Comparison of ENCODE assay signal across 8 cellular contexts in the genomic region with DNA sequence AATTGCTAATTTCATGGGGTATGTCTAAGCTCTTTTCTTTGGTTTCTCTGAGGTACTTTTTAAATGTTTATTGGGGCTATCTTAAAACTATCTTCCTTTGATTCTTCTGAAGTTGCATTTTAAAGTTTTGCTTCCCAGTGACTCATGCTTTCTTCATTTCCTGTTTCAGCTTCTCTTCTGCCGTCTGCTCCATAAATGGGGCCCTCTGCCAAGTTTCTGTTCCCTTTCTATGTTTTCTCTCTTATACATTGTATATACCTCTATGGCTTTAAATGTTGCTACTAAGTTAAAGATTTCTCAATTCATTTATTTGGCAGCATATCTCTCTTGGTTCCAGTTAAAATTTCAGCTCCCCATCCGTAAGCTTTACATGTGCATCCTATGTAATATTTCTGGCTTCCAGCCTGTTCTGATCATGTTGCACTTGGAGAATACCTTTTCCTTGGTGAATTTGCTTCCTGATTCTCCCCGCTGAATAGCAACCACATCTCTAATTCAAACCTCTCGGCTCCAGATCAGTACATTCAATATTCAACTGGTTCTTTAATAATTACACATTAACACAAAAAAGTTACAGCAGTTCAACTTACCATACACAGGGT.
DNase-seq lines count a peak whose midpoint lies in the region; ATAC-seq and TF ChIP-seq lines count a peak whose summit lies in the region.

No MANE protein-coding gene starts in this region.

- WGBS in heart left ventricle, 4 donors: 51 to 61% (median 59%) methylated on average over 4 of the region's 4 CpGs

- H3K4me1 ChIP-seq in heart left ventricle: peaks cover 0 to 39% (median 0%) of the 10 kb centered on the region in 12 donors

- H3K36me3 ChIP-seq in heart left ventricle: no peaks in the 10 kb centered on the region

- no peaks in the 10 kb centered on the region for H3K27me3 Mint-ChIP-seq in T-helper 2 cell treated with Interferon-gamma antibody and Interleukin-4, amounts not matched to agents 5 μg/mL and 100 μg/mL, for 36 hours (ENCODE audit: low read depth)

- ATAC-seq in GM21360 (IDR thresholded peaks at IDR 0.05; ENCODE audit: unreplicated experiment) (peak; percentile 72), HG03521 (IDR thresholded peaks at IDR 0.05; ENCODE audit: unreplicated experiment) (peak; percentile 65), heart left ventricle (peak in 3 of 4 donors; percentile 56 to 66 (median 63))

- DNase-seq in EH (ENCODE audit: low read depth) (peak; percentile 83), heart left ventricle (peak in 3 of 5 donors; percentile 35 to 49 (median 47)), erythroblast (lab: John Stamatoyannopoulos, UW) (no peak), NCI-H2029 (lab: John Stamatoyannopoulos, UW) (no peak), GOT3 (lab: John Stamatoyannopoulos, UW) (no peak)
- DNase-seq in T-helper 2 cell treated with Interferon-gamma antibody and Interleukin-4, amounts not matched to agents 5 μg/mL and 100 μg/mL, for 36 hours (ENCODE audit: low spot score): peak; percentile 14

- peaks cover 41% of the 10 kb centered on the region for H3K4me1 Mint-ChIP-seq in T-helper 2 cell treated with Interferon-gamma antibody and Interleukin-4, amounts not matched to agents 5 μg/mL and 100 μg/mL, for 36 hours (ENCODE audit: low read depth)

- TF ChIP-seq POLR2A in heart left ventricle (IDR thresholded peaks at IDR 0.05): no peak
- TF ChIP-seq POLR2A in erythroblast (IDR thresholded peaks at IDR 0.05; ENCODE audit: low read length): no peak

- peak overlapping the region; percentile 63 for H3K4me3 Mint-ChIP-seq in T-helper 2 cell treated with Interferon-gamma antibody and Interleukin-4, amounts not matched to agents 5 μg/mL and 100 μg/mL, for 36 hours

- TF ChIP-seq CTCF in heart left ventricle (IDR thresholded peaks at IDR 0.05): no peak

- H3K9me3 Mint-ChIP-seq in T-helper 2 cell treated with Interferon-gamma antibody and Interleukin-4, amounts not matched to agents 5 μg/mL and 100 μg/mL, for 36 hours: no peaks in the 10 kb centered on the region

- no peaks in the 10 kb centered on the region for H3K27me3 ChIP-seq in heart left ventricle

- intact Hi-C loops in heart left ventricle (cut with DNase I): loop anchor here in 1 of 10 donors (10.0 kb wide), 1 partner anchor 127 kb away; a partner anchor contains a TSS

- H3K27ac ChIP-seq in heart left ventricle: peak overlapping the region in 4 of 12 donors; percentile 27 to 91 (median 38)

- no peaks in the 10 kb centered on the region for H3K9me3 ChIP-seq in heart left ventricle

- peak overlapping the region in 3 of 12 donors; percentile 13 to 19 (median 18) for H3K4me3 ChIP-seq in heart left ventricle

- H3K36me3 Mint-ChIP-seq in T-helper 2 cell treated with Interferon-gamma antibody and Interleukin-4, amounts not matched to agents 5 μg/mL and 100 μg/mL, for 36 hours (ENCODE audit: low read depth): no peaks in the 10 kb centered on the region

- peak overlapping the region; percentile 64 for H3K27ac Mint-ChIP-seq in T-helper 2 cell treated with Interferon-gamma antibody and Interleukin-4, amounts not matched to agents 5 μg/mL and 100 μg/mL, for 36 hours

Comparison
In these comparisons a context has a peak if more than half of its experiments do, and no peak if none do; other contexts are left out.
1. DNase-seq: peak in EH (single experiment), T-helper 2 cell treated with Interferon-gamma antibody and Interleukin-4, amounts not matched to agents 5 μg/mL and 100 μg/mL, for 36 hours (single experiment) and heart left ventricle (3 of 5); none in erythroblast (0 of 2), NCI-H2029 (single experiment) and GOT3 (single experiment).
2. Peak in every context shown above with its lines, with median percentiles within 50 percentile points of each other: ATAC-seq.